8 cellular contexts compared by ENCODE assay signal in the genomic region with DNA sequence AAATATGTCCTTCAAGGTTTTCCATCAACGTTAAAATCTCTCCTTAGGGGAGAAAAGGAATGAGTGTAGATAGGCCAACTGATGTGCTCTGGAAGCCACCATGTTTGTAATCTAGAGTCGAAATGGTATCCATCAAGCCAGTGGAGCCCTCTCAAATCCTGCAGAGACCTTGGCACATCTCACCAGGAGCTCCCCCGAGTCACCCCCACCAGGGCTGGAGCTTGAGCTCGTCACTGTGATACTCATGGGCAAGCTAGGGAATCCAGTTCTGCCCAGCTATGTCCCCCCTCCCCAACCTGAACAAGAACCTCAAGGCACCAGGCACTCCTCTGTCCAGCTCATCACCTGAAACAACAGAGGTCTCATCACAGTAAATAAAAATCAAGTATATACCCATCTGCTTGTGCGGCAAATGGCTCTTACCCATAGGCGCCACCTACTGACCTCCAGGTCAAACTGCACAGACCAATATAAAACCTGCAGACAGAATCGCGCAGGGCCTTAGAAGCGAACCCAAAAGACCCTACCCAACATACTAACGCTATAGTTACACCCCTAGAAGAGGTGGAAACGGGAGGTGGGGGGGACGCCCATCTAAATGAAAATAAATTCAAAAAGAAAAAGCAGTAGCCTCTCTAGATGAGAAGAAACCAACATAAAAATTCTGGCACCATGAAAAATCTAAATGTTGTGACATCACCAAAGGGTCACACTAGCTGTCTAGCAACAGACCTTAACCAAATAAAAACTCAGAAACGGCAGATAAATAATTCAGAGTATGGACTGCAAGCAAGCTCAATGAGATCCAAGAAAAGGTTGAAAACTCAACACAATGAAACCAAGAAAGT.
A peak's percentile ranks its signal among the peaks of the same experiment; 100 is the strongest.
DNase-seq lines count a peak whose midpoint lies in the region; ATAC-seq and TF ChIP-seq lines count a peak whose summit lies in the region.

No MANE protein-coding gene starts in this region.

- no peak overlapping the region for H3K27ac ChIP-seq in PC-9

- DNase-seq in DMS 273 (lab: John Stamatoyannopoulos, UW; ENCODE audit: unreplicated experiment) (peak; percentile 57), DMS 273 treated with DMSO at 0.1 percent for 48 hours (lab: John Stamatoyannopoulos, UW) (no peak), PC-9 (no peak), erythroblast (lab: John Stamatoyannopoulos, UW) (peak; percentile 37 to 52), dedifferentiated amniotic fluid mesenchymal stem cell (ENCODE audit: extremely low spot score) (no peak), NCI-H2029 (lab: John Stamatoyannopoulos, UW) (no peak)
- DNase-seq in stimulated activated CD4-positive, alpha-beta T cell treated with anti-CD3 and anti-CD28 coated beads, Interleukin-2, amount 100 ng/mL, for 24 hours, result peak; percentile 31 to 34

- no peaks in the 10 kb centered on the region for H4K20me1 ChIP-seq in PC-9 (ENCODE audit: insufficient read depth)

- TF ChIP-seq CTCF in PC-9 (conservative IDR thresholded peaks at IDR 0.05), result peak; percentile 53; the same call in 1 of the 2 replicates

- H3K4me3 ChIP-seq in PC-9, result no peak overlapping the region

- ATAC-seq in HG02759 (IDR thresholded peaks at IDR 0.05; ENCODE audit: unreplicated experiment), result peak; percentile 52

- H3K27me3 ChIP-seq in PC-9 (ENCODE audit: insufficient read depth, low read depth), result no peaks in the 10 kb centered on the region

- H3K4me2 ChIP-seq in PC-9, result no peak overlapping the region

- H3K9me2 ChIP-seq in PC-9 (ENCODE audit: insufficient read depth), result no peaks in the 10 kb centered on the region

- H3K79me2 ChIP-seq in PC-9 (ENCODE audit: low read depth), result no peaks in the 10 kb centered on the region

- H2AFZ ChIP-seq in PC-9, result no peak overlapping the region

- BruUV-seq in PC-9 (replicated peaks; lab: Mats Ljungman, UMichigan), result no TSS peak

- POLR2A ChIA-PET in PC-9 (lab: Charles Lee; ENCODE audit: unreplicated experiment), result interaction anchor here (0.7 kb wide), 1 partner anchor 1104 kb away, joined by 3 read pairs; no protein-coding TSS in a partner anchor

- no peaks in the 10 kb centered on the region for H3K36me3 ChIP-seq in PC-9 (ENCODE audit: low read depth)

- H3F3A ChIP-seq in PC-9 (ENCODE audit: insufficient read depth, low read depth), result no peaks in the 10 kb centered on the region

- intact Hi-C loops in PC-9 (cut with micrococcal nuclease; ENCODE audit: unreplicated experiment), result no loop called here

- CTCF ChIA-PET in PC-9 (lab: Charles Lee), result interaction anchor here (0.6 kb wide), 1 partner anchor 26 kb away, joined by 3 read pairs; no protein-coding TSS in a partner anchor

- no peak for TF ChIP-seq POLR2A in erythroblast (IDR thresholded peaks at IDR 0.05; ENCODE audit: low read length)

- no peaks in the 10 kb centered on the region for H3K9me3 ChIP-seq in PC-9 (ENCODE audit: insufficient read depth, low read depth)

- no peaks in the 10 kb centered on the region for H3K4me1 ChIP-seq in PC-9 (replicated peaks; ENCODE audit: insufficient read depth)

Comparison
In these comparisons a context has a peak if more than half of its experiments do, and no peak if none do; other contexts are left out.
1. DNase-seq: peak in DMS 273 (single experiment), erythroblast (2 of 2) and stimulated activated CD4-positive, alpha-beta T cell treated with anti-CD3 and anti-CD28 coated beads, Interleukin-2, amount 100 ng/mL, for 24 hours (2 of 2); none in DMS 273 treated with DMSO at 0.1 percent for 48 hours (single experiment), PC-9 (0 of 2), dedifferentiated amniotic fluid mesenchymal stem cell (single experiment) and NCI-H2029 (single experiment).